In the genomic region with DNA sequence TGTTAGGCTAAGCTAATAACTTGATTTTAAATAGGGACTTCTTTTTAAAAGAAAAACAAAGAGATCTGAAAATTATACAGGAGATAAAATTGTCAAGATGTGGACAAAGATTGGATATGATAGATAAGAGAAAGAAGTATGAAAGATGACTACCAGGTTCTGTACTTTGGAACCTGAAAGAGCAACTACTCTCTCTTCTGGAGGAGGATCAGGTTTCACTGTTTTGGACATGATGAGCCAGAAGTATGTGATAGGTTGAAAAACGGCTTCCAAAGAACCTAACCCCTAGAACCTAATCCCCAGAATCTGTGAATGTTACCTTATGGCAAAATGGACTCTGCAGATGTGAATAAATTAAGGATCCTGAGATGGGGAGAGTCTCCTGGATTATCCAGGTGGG, we compare ENCODE assay signal across 10 cellular contexts. TPM values are rescaled to one million over a fixed set of nuclear protein-coding genes. Genes with fewer than 3 reads are reported as not detected.
DNase-seq lines count a peak whose midpoint lies in the region; ATAC-seq and TF ChIP-seq lines count a peak whose summit lies in the region.
"Had no signal": no experiment of that assay in that cellular context is flagged by ENCODE, and none has a peak within 500 bp of the region (broad histone marks: within the 10 kb centered on the region; RNA-seq: fewer than 3 reads in every experiment).

No MANE protein-coding gene starts in this region.

- H3K9me3 ChIP-seq in gastrocnemius medialis: no peaks in the 10 kb centered on the region
- H3K9me3 ChIP-seq in esophagus squamous epithelium: no peaks in the 10 kb centered on the region

- H3K27ac ChIP-seq in gastrocnemius medialis (peak overlapping the region; percentile 76 to 84 (median 80)), esophagus squamous epithelium (no peak overlapping the region)

- H3K27me3 ChIP-seq in gastrocnemius medialis (no peaks in the 10 kb centered on the region), esophagus squamous epithelium (no peaks in the 10 kb centered on the region)

- H3K36me3 Mint-ChIP-seq in activated T-cell treated with anti-CD3 and anti-CD28 coated beads, Interleukin-2, amount 50 U/mL, for 72 hours (ENCODE audit: insufficient read depth in 2 of 2): peaks cover 2 to 6% of the 10 kb centered on the region in 2 donors
- H3K36me3 Mint-ChIP-seq in activated T-cell treated with anti-CD3 and anti-CD28 coated beads, Interleukin-2, amount 50 U/mL, for 4 hours (ENCODE audit: insufficient read depth): peaks cover 27% of the 10 kb centered on the region

- no peaks in the 10 kb centered on the region for H3K9me3 Mint-ChIP-seq in activated T-cell treated with anti-CD3 and anti-CD28 coated beads, Interleukin-2, amount 50 U/mL, for 72 hours
- no peaks in the 10 kb centered on the region for H3K9me3 Mint-ChIP-seq in activated T-cell treated with anti-CD3 and anti-CD28 coated beads, Interleukin-2, amount 50 U/mL, for 4 hours

- in situ Hi-C loops in gastrocnemius medialis (cut with MboI; ENCODE audit: low sequenced_read_pairs in 4 of 4): no loop called here

- no peaks in the 10 kb centered on the region for H3K27me3 Mint-ChIP-seq in activated T-cell treated with anti-CD3 and anti-CD28 coated beads, Interleukin-2, amount 50 U/mL, for 72 hours (ENCODE audit: low read depth)
- H3K27me3 Mint-ChIP-seq in activated T-cell treated with anti-CD3 and anti-CD28 coated beads, Interleukin-2, amount 50 U/mL, for 4 hours (ENCODE audit: low read depth): no peaks in the 10 kb centered on the region

- peak overlapping the region; percentile 87 for H3K27ac Mint-ChIP-seq in activated T-cell treated with anti-CD3 and anti-CD28 coated beads, Interleukin-2, amount 50 U/mL, for 72 hours

- intact Hi-C loops in gastrocnemius medialis (cut with DNase I; ENCODE audit: low total_unique reads) (loop anchor here (10.0 kb wide), 2 partner anchors 791 to 969 kb away; partner anchors contain the start of gene CSDE1), esophagus squamous epithelium (cut with DNase I) (no loop called here)

- H3K4me1 ChIP-seq in gastrocnemius medialis (peaks cover 71 to 77% of the 10 kb centered on the region in 2 donors), esophagus squamous epithelium (peaks cover 11 to 35% (median 14%) of the 10 kb centered on the region in 3 donors)

- H3K36me3 ChIP-seq in gastrocnemius medialis: no peaks in the 10 kb centered on the region
- H3K36me3 ChIP-seq in esophagus squamous epithelium: peaks cover 0 to 18% (median 0%) of the 10 kb centered on the region in 3 donors

- no peak for ATAC-seq in activated T-cell treated with anti-CD3 and anti-CD28 coated beads, Interleukin-2, amount 50 U/mL, for 72 hours (replicated peaks in 1 of 2)
- ATAC-seq in activated T-cell treated with anti-CD3 and anti-CD28 coated beads, Interleukin-2, amount 50 U/mL, for 4 hours: no peak
- ATAC-seq in gastrocnemius medialis: peak in 1 of 2 donors; percentile 27
- no peak for ATAC-seq in GM18867 (IDR thresholded peaks at IDR 0.05; ENCODE audit: unreplicated experiment)

- TF ChIP-seq CTCF in epithelial cell of esophagus (IDR thresholded peaks at IDR 0.05; ENCODE audit: insufficient read depth, low read depth, low read length, missing control alignments): no peak
- no peak for TF ChIP-seq CTCF in gastrocnemius medialis (IDR thresholded peaks at IDR 0.05 in 4 of 5, conservative IDR thresholded peaks at IDR 0.05 in 1 of 5)
- no peak for TF ChIP-seq CTCF in esophagus squamous epithelium (IDR thresholded peaks at IDR 0.05)

- H3K4me3 ChIP-seq in epithelial cell of esophagus (ENCODE audit: low read length) (no peak overlapping the region), gastrocnemius medialis (peak overlapping the region in 1 of 4 donors; percentile 30), esophagus squamous epithelium (no peak overlapping the region)

- WGBS in esophagus squamous epithelium, 2 donors: 22 to 38% methylated on average over 1 of the region's 1 CpG

- DNase-seq in activated T-cell treated with anti-CD3 and anti-CD28 coated beads, Interleukin-2, amount 50 U/mL, for 72 hours: no peak
- no peak for DNase-seq in activated T-cell treated with anti-CD3 and anti-CD28 coated beads, Interleukin-2, amount 50 U/mL, for 4 hours
- DNase-seq in NCI-H226: peak; percentile 5
- DNase-seq in epithelial cell of esophagus (ENCODE audit: low read depth): peak; percentile 14
- DNase-seq in gastrocnemius medialis: no peak
- no peak for DNase-seq in dermis blood vessel endothelial cell
- DNase-seq in esophagus squamous epithelium (lab: John Stamatoyannopoulos, UW): no peak
- DNase-seq: activated CD4-positive, alpha-beta T cell treated with anti-CD3 and anti-CD28 coated beads, Interleukin-2, amount 50 U/mL, for 1 hour; GDM1 had no signal

- TF ChIP-seq POLR2A in gastrocnemius medialis (IDR thresholded peaks at IDR 0.05): no peak
- no peak for TF ChIP-seq POLR2A in esophagus squamous epithelium (IDR thresholded peaks at IDR 0.05)

- H3K4me1 Mint-ChIP-seq in activated T-cell treated with anti-CD3 and anti-CD28 coated beads, Interleukin-2, amount 50 U/mL, for 72 hours (ENCODE audit: low read depth): peaks cover 50% of the 10 kb centered on the region
- H3K4me1 Mint-ChIP-seq in activated T-cell treated with anti-CD3 and anti-CD28 coated beads, Interleukin-2, amount 50 U/mL, for 4 hours (ENCODE audit: low read depth): peaks cover 54% of the 10 kb centered on the region

- peak overlapping the region in 1 of 2 donors; percentile 56 for H3K4me3 Mint-ChIP-seq in activated T-cell treated with anti-CD3 and anti-CD28 coated beads, Interleukin-2, amount 50 U/mL, for 72 hours
- no peak overlapping the region for H3K4me3 Mint-ChIP-seq in activated T-cell treated with anti-CD3 and anti-CD28 coated beads, Interleukin-2, amount 50 U/mL, for 4 hours

RNA-seq across cellular contexts. Expression of gene RSBN1, which starts 26.2 kb away (rescaled TPM):
- total RNA-seq in activated T-cell treated with anti-CD3 and anti-CD28 coated beads, Interleukin-2, amount 50 U/mL, for 72 hours: 10 to 100 TPM; 18.4 to 23.9 TPM
- total RNA-seq in activated T-cell treated with anti-CD3 and anti-CD28 coated beads, Interleukin-2, amount 50 U/mL, for 4 hours: 10 to 100 TPM; 15.4 to 20.2 (median 17.2) TPM
- total RNA-seq in gastrocnemius medialis: 10 to 100 TPM in 3 of 4 donors, 1 to 10 TPM in 1; 9.9 to 24.8 (median 24.0) TPM
- 18.1 and 18.4 TPM in 2 replicates for total RNA-seq in dermis blood vessel endothelial cell
- 10 to 100 TPM in 3 of 4 donors, 1 to 10 TPM in 1; 8.0 to 18.7 (median 10.6) TPM for total RNA-seq in esophagus squamous epithelium

RNA-seq across cellular contexts. Expression of gene PHTF1, which starts 26.8 kb away (rescaled TPM):
- 10 to 100 TPM; 12.9 to 16.2 TPM for total RNA-seq in activated T-cell treated with anti-CD3 and anti-CD28 coated beads, Interleukin-2, amount 50 U/mL, for 72 hours
- 10 to 100 TPM in 1 of 3 donors, 1 to 10 TPM in 2; 9.1 to 10.9 (median 9.9) TPM for total RNA-seq in activated T-cell treated with anti-CD3 and anti-CD28 coated beads, Interleukin-2, amount 50 U/mL, for 4 hours
- 10 to 100 TPM in 2 of 4 donors, 1 to 10 TPM in 2; 6.7 to 20.0 (median 9.9) TPM for total RNA-seq in gastrocnemius medialis
- 65.7 and 69.4 TPM in 2 replicates for total RNA-seq in dermis blood vessel endothelial cell
- 1 to 10 TPM; 3.6 to 9.5 (median 5.9) TPM for total RNA-seq in esophagus squamous epithelium

Comparison
In these comparisons a context has a peak if more than half of its experiments do, and no peak if none do; other contexts are left out.
1. DNase-seq: peak in NCI-H226 (single experiment) and epithelial cell of esophagus (single experiment); none in activated T-cell treated with anti-CD3 and anti-CD28 coated beads, Interleukin-2, amount 50 U/mL, for 72 hours (0 of 2), activated T-cell treated with anti-CD3 and anti-CD28 coated beads, Interleukin-2, amount 50 U/mL, for 4 hours (single experiment), gastrocnemius medialis (0 of 2), dermis blood vessel endothelial cell (single experiment) and esophagus squamous epithelium (single experiment).
2. H3K27ac ChIP-seq: peak in gastrocnemius medialis (4 of 4); none in esophagus squamous epithelium (0 of 4).